Comparison of ENCODE assay signal across 15 cellular contexts in the genomic region with DNA sequence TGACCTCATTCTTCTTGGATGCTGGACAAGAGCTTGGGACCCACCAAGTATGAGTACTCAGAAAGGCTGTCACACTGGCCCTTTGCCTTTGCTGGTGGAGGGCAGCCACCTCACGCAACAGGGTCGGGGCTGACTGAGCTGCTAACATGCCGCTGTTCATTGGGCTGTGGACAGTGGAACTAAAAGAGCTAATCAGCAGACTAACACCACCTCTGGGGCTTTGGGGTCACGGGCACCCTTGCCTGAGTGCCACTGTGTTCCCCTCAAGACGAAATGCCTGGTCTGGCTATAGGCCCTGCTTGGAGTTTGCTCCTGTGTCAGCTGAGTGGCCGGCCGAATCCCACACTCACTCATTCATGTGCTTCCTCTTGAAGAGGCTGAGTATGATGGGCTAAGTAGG.
DNase-seq lines count a peak whose midpoint lies in the region; ATAC-seq, FAIRE-seq and TF ChIP-seq lines count a peak whose summit lies in the region.
"Had no signal": no experiment of that assay in that cellular context is flagged by ENCODE, and none has a peak within 500 bp of the region (broad histone marks: within the 10 kb centered on the region; RNA-seq: fewer than 3 reads in every experiment).

No MANE protein-coding gene starts in this region.

- no peak overlapping the region for H3K14ac ChIP-seq in H1 (ENCODE audit: insufficient read length)

- no peak overlapping the region for H3K4me3 Mint-ChIP-seq in naive thymus-derived CD4-positive, alpha-beta T cell
- no peak overlapping the region for H3K4me3 Mint-ChIP-seq in stimulated activated memory B cell treated with anti-CD40 and anti-IgM and Interleukin-4, amounts not matched to agents 10 μg/mL and 1 μg/mL and 100 μg/mL, for 72 hours
- H3K4me3 Mint-ChIP-seq: CD4-positive, CD25-positive, alpha-beta regulatory T cell had no signal

- no peak overlapping the region for H2AFZ ChIP-seq in H1 (ENCODE audit: low read length)

- DNase-seq in H1 (ENCODE audit: low read depth in 1 of 2, low spot score in 2 of 2), result no peak
- DNase-seq in left ventricle myocardium superior, result no peak
- DNase-seq in naive thymus-derived CD4-positive, alpha-beta T cell, result no peak
- no peak for DNase-seq in transverse colon
- DNase-seq in OCI-M1 (lab: John Stamatoyannopoulos, UW), result no peak
- no peak for DNase-seq in cerebellum (ENCODE audit: low spot score)
- DNase-seq: CD4-positive, CD25-positive, alpha-beta regulatory T cell; DMS53; GF-D8; GOT3 had no signal

- TF ChIP-seq POLR2A in H1 (IDR thresholded peaks at IDR 0.05; ENCODE audit: control extremely low read depth in 1 of 2, low read depth in 2 of 2, low read length in 2 of 2), result no peak
- no peak for TF ChIP-seq POLR2A in transverse colon (IDR thresholded peaks at IDR 0.05)

- H3K9me3 ChIP-seq in H1 (ENCODE audit: insufficient read depth in 2 of 2, low read depth in 1 of 2, low read length in 1 of 2) (no peaks in the 10 kb centered on the region; a peak in 1 of 4 replicates), transverse colon (no peaks in the 10 kb centered on the region)
- no peaks in the 10 kb centered on the region for H3K9me3 ChIP-seq in naive thymus-derived CD4-positive, alpha-beta T cell (ENCODE audit: control insufficient read depth in 2 of 3, low read length in 3 of 3)
- H3K9me3 ChIP-seq: HAP-1 had no signal

- 0 out of 2 replicates have a peak overlapping the region, but pooled peaks have one; percentile 39 for H2AK5ac ChIP-seq in H1 (ENCODE audit: low read depth, low read length)

- no peaks in the 10 kb centered on the region for H3K23me2 ChIP-seq in H1 (ENCODE audit: low read depth, low read length)

- no peak overlapping the region for H2BK5ac ChIP-seq in H1 (ENCODE audit: low read depth, low read length)

- no peaks in the 10 kb centered on the region for H4K20me1 ChIP-seq in H1 (replicated peaks in 1 of 2; ENCODE audit: control insufficient read depth in 1 of 2, insufficient read depth in 2 of 2, low read length in 2 of 2)

- 0 out of 2 replicates have a peak overlapping the region, but pooled peaks have one; percentile 41 for H4K8ac ChIP-seq in H1 (ENCODE audit: extremely low read depth, insufficient read depth, low read length)

- intact Hi-C loops in left ventricle myocardium superior (cut with micrococcal nuclease), result no loop called here
- intact Hi-C loops in naive thymus-derived CD4-positive, alpha-beta T cell (cut with micrococcal nuclease), result no loop called here
- intact Hi-C loops in transverse colon (cut with DNase I; ENCODE audit: low total_unique reads), result no loop called here

- H3K27me3 ChIP-seq in H1 (replicated peaks in 1 of 4; ENCODE audit: control insufficient read depth in 3 of 4, extremely low read depth in 1 of 4, insufficient read depth in 3 of 4, low read length in 3 of 4) (no peaks in the 10 kb centered on the region), transverse colon (no peaks in the 10 kb centered on the region)
- H3K27me3 ChIP-seq in naive thymus-derived CD4-positive, alpha-beta T cell (ENCODE audit: control insufficient read depth in 2 of 2, insufficient read depth in 2 of 2, low read length in 2 of 2), result no peaks in the 10 kb centered on the region

- POLR2A ChIA-PET in H1 (lab: Charles Lee; ENCODE audit: partially characterized antibody), result no interaction called here
- POLR2A ChIA-PET in naive thymus-derived CD4-positive, alpha-beta T cell (lab: Charles Lee), result no interaction called here

- in situ Hi-C loops in transverse colon (cut with MboI; ENCODE audit: low pct_ligation_motif_present in 1 of 4, low pct_unique_long_range_greater_than_20kb in 1 of 4, low sequenced_read_pairs in 3 of 4), result no loop called here

- no peak overlapping the region for H3K56ac ChIP-seq in H1 (replicated peaks; ENCODE audit: insufficient read length, low read depth, low read length)

- H3K9me3 Mint-ChIP-seq in naive thymus-derived CD4-positive, alpha-beta T cell, result peaks cover 0 to 12% (median 0%) of the 10 kb centered on the region in 11 donors
- no peaks in the 10 kb centered on the region for H3K9me3 Mint-ChIP-seq in stimulated activated memory B cell treated with anti-CD40 and anti-IgM and Interleukin-4, amounts not matched to agents 10 μg/mL and 1 μg/mL and 100 μg/mL, for 72 hours

- no peak overlapping the region; the same call in 1 of the 2 replicates for H2BK20ac ChIP-seq in H1 (ENCODE audit: low read length)

- TF ChIP-seq CTCF in H1 (IDR thresholded peaks at IDR 0.05; ENCODE audit: control extremely low read depth in 1 of 3, insufficient read depth in 1 of 3, low read depth in 1 of 3, low read length in 3 of 3) (no peak), transverse colon (IDR thresholded peaks at IDR 0.05) (no peak)

- TF ChIP-seq RAD21 in H1 (IDR thresholded peaks at IDR 0.05 in 1 of 2, conservative IDR thresholded peaks at IDR 0.05 in 1 of 2; ENCODE audit: low read depth in 2 of 2, low read length in 2 of 2), result no peak

- no peak overlapping the region for H3K18ac ChIP-seq in H1 (ENCODE audit: extremely low read depth, low read length)

- FAIRE-seq in H1 (lab: Jason Lieb, UNC), result no peak
- FAIRE-seq: GM19239, HepG2, HTR-8/SVneo had no signal

- ATAC-seq in left ventricle myocardium superior, result peak; percentile 43
- peak; percentile 10 for ATAC-seq in naive thymus-derived CD4-positive, alpha-beta T cell
- ATAC-seq in stimulated activated memory B cell treated with anti-CD40 and anti-IgM and Interleukin-4, amounts not matched to agents 10 μg/mL and 1 μg/mL and 100 μg/mL, for 72 hours, result peak; percentile 27

- H4K5ac ChIP-seq in H1 (ENCODE audit: insufficient read length, low read depth, low read length), result no peak overlapping the region

- H3K4me1 ChIP-seq in H1 (replicated peaks in 1 of 4; ENCODE audit: control insufficient read depth in 3 of 4, insufficient read depth in 4 of 4, low read length in 3 of 4) (peaks cover 0 to 7% (median 3%) of the 10 kb centered on the region in 4 experiments; a peak in 3 of 7 replicates), transverse colon (no peaks in the 10 kb centered on the region)
- no peaks in the 10 kb centered on the region for H3K4me1 ChIP-seq in naive thymus-derived CD4-positive, alpha-beta T cell (ENCODE audit: control insufficient read depth in 2 of 2, insufficient read depth in 2 of 2, low read length in 2 of 2)

- 74% methylated on average over 7 of the region's 7 CpGs; no CpG with 5 or more reads in 1 of the 2 experiments for WGBS in H1 (ENCODE audit: extremely low coverage in 1 of 2, insufficient coverage in 1 of 2, insufficient read length in 1 of 2, insufficient replicate concordance in 2 of 2, low coverage in 1 of 2, low lambda C conversion rate in 2 of 2, missing lambda C conversion rate in 1 of 2), 2 experiments
- 84 to 93% methylated on average over 3 to 7 of the region's 7 CpGs for WGBS in transverse colon (ENCODE audit: low coverage in 1 of 2), 2 donors

- H3K27me3 Mint-ChIP-seq in naive thymus-derived CD4-positive, alpha-beta T cell, result no peaks in the 10 kb centered on the region
- no peaks in the 10 kb centered on the region for H3K27me3 Mint-ChIP-seq in stimulated activated memory B cell treated with anti-CD40 and anti-IgM and Interleukin-4, amounts not matched to agents 10 μg/mL and 1 μg/mL and 100 μg/mL, for 72 hours
- H3K27me3 Mint-ChIP-seq: CD4-positive, CD25-positive, alpha-beta regulatory T cell had no signal

- peak overlapping the region; percentile 64 for H2BK120ac ChIP-seq in H1 (replicated peaks; ENCODE audit: low read depth, low read length)

- peaks cover 0 to 3% (median 0%) of the 10 kb centered on the region in 4 experiments; a peak in 2 of 8 replicates for H3K36me3 ChIP-seq in H1 (ENCODE audit: control insufficient read depth in 2 of 4, insufficient read depth in 4 of 4, low read length in 3 of 4)
- no peaks in the 10 kb centered on the region for H3K36me3 ChIP-seq in naive thymus-derived CD4-positive, alpha-beta T cell (ENCODE audit: control insufficient read depth in 2 of 3, insufficient read depth in 3 of 3, low read length in 3 of 3)
- no peaks in the 10 kb centered on the region for H3K36me3 ChIP-seq in transverse colon
- H3K36me3 ChIP-seq: HAP-1 had no signal

- H2BK15ac ChIP-seq in H1 (ENCODE audit: low read length), result no peak overlapping the region

- H3K4me3 ChIP-seq in H1 (ENCODE audit: extremely low read depth in 1 of 4, insufficient read depth in 2 of 4, low read depth in 3 of 4, low read length in 4 of 4) (no peak overlapping the region), transverse colon (no peak overlapping the region)
- no peak overlapping the region for H3K4me3 ChIP-seq in naive thymus-derived CD4-positive, alpha-beta T cell (ENCODE audit: low read length)
- H3K4me3 ChIP-seq: HAP-1 had no signal

- no peak for TF ChIP-seq EP300 in H1 (IDR thresholded peaks at IDR 0.05; ENCODE audit: borderline replicate concordance in 1 of 2, low read depth in 2 of 2, low read length in 2 of 2)
- no peak for TF ChIP-seq EP300 in transverse colon (IDR thresholded peaks at IDR 0.05; ENCODE audit: low read depth)

- H3K79me2 ChIP-seq in H1 (ENCODE audit: control insufficient read depth in 1 of 2, insufficient read depth in 2 of 2, low read length in 2 of 2), result no peaks in the 10 kb centered on the region

- no peak overlapping the region for H3K23ac ChIP-seq in H1 (ENCODE audit: insufficient read length)

- CTCF ChIA-PET in H1 (lab: Charles Lee; ENCODE audit: partially characterized antibody), result interaction anchor here (0.8 kb wide), 1 partner anchor 18 kb away, joined by 3 read pairs; no protein-coding TSS in a partner anchor
- CTCF ChIA-PET in naive thymus-derived CD4-positive, alpha-beta T cell (lab: Charles Lee), result no interaction called here

- H4K91ac ChIP-seq in H1 (replicated peaks; ENCODE audit: insufficient read length, low read length), result peak overlapping the region; percentile 54

- H3K4ac ChIP-seq in H1 (replicated peaks; ENCODE audit: insufficient read length, low read depth, low read length), result no peak overlapping the region

- H3K27ac ChIP-seq in H1 (ENCODE audit: low read depth, low read length) (no peak overlapping the region), transverse colon (no peak overlapping the region)
- no peak overlapping the region for H3K27ac ChIP-seq in naive thymus-derived CD4-positive, alpha-beta T cell (ENCODE audit: low read depth, low read length)

- H3K4me1 Mint-ChIP-seq in naive thymus-derived CD4-positive, alpha-beta T cell, result peaks cover 0 to 2% (median 0%) of the 10 kb centered on the region in 7 donors
- no peaks in the 10 kb centered on the region for H3K4me1 Mint-ChIP-seq in stimulated activated memory B cell treated with anti-CD40 and anti-IgM and Interleukin-4, amounts not matched to agents 10 μg/mL and 1 μg/mL and 100 μg/mL, for 72 hours
- H3K4me1 Mint-ChIP-seq: CD4-positive, CD25-positive, alpha-beta regulatory T cell had no signal

- H3K36me3 Mint-ChIP-seq in naive thymus-derived CD4-positive, alpha-beta T cell, result no peaks in the 10 kb centered on the region
- no peaks in the 10 kb centered on the region for H3K36me3 Mint-ChIP-seq in stimulated activated memory B cell treated with anti-CD40 and anti-IgM and Interleukin-4, amounts not matched to agents 10 μg/mL and 1 μg/mL and 100 μg/mL, for 72 hours
- H3K36me3 Mint-ChIP-seq: CD4-positive, CD25-positive, alpha-beta regulatory T cell had no signal

- H2BK12ac ChIP-seq in H1 (ENCODE audit: low read depth, low read length), result peak overlapping the region; percentile 65; the same call in 1 of the 2 replicates

- no peak overlapping the region for H3K9ac ChIP-seq in H1 (replicated peaks in 1 of 4; ENCODE audit: extremely low read depth in 1 of 4, low read depth in 3 of 4, low read length in 3 of 4)

- no peak overlapping the region for H3K27ac Mint-ChIP-seq in naive thymus-derived CD4-positive, alpha-beta T cell
- no peak overlapping the region for H3K27ac Mint-ChIP-seq in stimulated activated memory B cell treated with anti-CD40 and anti-IgM and Interleukin-4, amounts not matched to agents 10 μg/mL and 1 μg/mL and 100 μg/mL, for 72 hours
- H3K27ac Mint-ChIP-seq: CD4-positive, CD25-positive, alpha-beta regulatory T cell had no signal

- no peak overlapping the region for H3K4me2 ChIP-seq in H1 (ENCODE audit: insufficient read depth in 1 of 2, low read depth in 2 of 2, low read length in 2 of 2)

- H3K79me1 ChIP-seq in H1 (ENCODE audit: low read depth, low read length), result no peaks in the 10 kb centered on the region
